8 cellular contexts compared by ENCODE assay signal in the genomic region with DNA sequence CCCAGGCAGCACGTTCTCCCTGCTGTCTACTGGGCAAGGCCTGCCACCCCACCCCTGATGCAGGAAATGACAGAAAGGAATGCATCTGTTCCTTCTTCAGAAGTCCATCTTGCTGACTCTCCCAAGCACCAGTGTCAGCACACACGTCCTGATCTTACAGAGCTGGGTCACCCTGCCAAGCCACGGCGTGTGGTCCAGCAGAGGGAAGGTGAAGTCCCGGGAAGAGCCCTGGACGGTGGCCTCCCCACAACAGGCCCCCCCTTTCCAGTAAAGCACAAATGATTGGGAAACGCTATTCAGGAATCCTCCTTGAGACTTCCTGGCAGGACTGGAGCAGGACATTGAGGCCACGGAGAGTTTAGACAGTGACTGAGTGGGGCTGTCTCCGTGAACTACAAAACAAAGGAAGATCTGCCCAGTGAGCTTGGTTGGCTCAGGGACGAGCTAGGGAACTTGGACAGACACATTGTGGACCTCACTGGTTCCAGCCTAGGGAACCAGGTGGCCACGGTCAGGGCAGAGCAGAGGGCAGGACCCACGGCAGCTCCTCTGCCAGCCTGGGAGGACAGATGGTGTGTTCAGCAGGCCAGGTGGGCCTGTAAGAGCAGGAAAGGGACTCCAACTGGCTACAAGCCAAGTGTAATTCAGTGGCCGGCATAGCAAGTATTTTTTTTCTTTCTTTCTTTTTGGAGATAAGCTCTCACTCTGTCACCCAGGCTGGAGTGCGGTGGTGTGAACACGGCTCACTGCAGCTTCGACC. TPM values are rescaled to one million over a fixed set of nuclear protein-coding genes. Genes with fewer than 3 reads are reported as not detected.
DNase-seq lines count a peak whose midpoint lies in the region; ATAC-seq, FAIRE-seq and TF ChIP-seq lines count a peak whose summit lies in the region.

No MANE protein-coding gene starts in this region.

- H3K4me1 ChIP-seq in Peyer's patch: peaks cover under 1 to 74% (median 21%) of the 10 kb centered on the region in 4 donors

- H3K27me3 ChIP-seq in Peyer's patch: no peaks in the 10 kb centered on the region

- no peak for TF ChIP-seq CTCF in Peyer's patch (IDR thresholded peaks at IDR 0.05)
- no peak for TF ChIP-seq CTCF in omental fat pad (IDR thresholded peaks at IDR 0.05)
- no peak for TF ChIP-seq CTCF in D721Med (IDR thresholded peaks at IDR 0.05; ENCODE audit: insufficient read depth, missing control alignments)

- peak; percentile 96 for DNase-seq in G401 (ENCODE audit: low spot score)
- peak in 1 of 3 donors; percentile 80 for DNase-seq in Peyer's patch
- no peak for DNase-seq in epithelial cell of prostate (ENCODE audit: low read depth, low spot score)
- no peak for DNase-seq in omental fat pad (ENCODE audit: low spot score)
- no peak for DNase-seq in pons (ENCODE audit: low spot score)
- DNase-seq in HuH-7.5 (ENCODE audit: low spot score): no peak
- no peak for DNase-seq in D721Med (ENCODE audit: insufficient read length, low spot score)

- ATAC-seq in omental fat pad (ENCODE audit: low FRiP score): peak; percentile 63
- ATAC-seq in GM19351 (IDR thresholded peaks at IDR 0.05; ENCODE audit: unreplicated experiment): no peak

- H3K9me3 ChIP-seq in Peyer's patch: no peaks in the 10 kb centered on the region

- no peak for TF ChIP-seq POLR2A in Peyer's patch (IDR thresholded peaks at IDR 0.05)

- no peak for FAIRE-seq in D721Med (lab: Jason Lieb, UNC)

- H3K27ac ChIP-seq in Peyer's patch: peak overlapping the region; percentile 56 to 85 (median 78)
- H3K27ac ChIP-seq in epithelial cell of prostate: peak overlapping the region; percentile 65

- H3K4me3 ChIP-seq in Peyer's patch: no peak overlapping the region

- in situ Hi-C loops in G401 (cut with HindIII; ENCODE audit: low sequenced_read_pairs): no loop called here

- H3K36me3 ChIP-seq in Peyer's patch: no peaks in the 10 kb centered on the region

RNA-seq across cellular contexts. Expression of a gene that starts 41.7 kb away (rescaled TPM):
- total RNA-seq in G401 (2014; rRNA removed; shearing (Covaris generic)): 15.9 and 16.0 TPM in 2 replicates
- total RNA-seq in Peyer's patch (10 to 100 TPM; 18.9 to 49.5 (median 34.2) TPM), omental fat pad (10 to 100 TPM; 18.1 to 43.1 (median 24.8) TPM)

RNA-seq across cellular contexts. Expression of a gene that starts 42.2 kb away (rescaled TPM):
- total RNA-seq in G401 (2014; rRNA removed; shearing (Covaris generic)): 251 and 359 TPM in 2 replicates
- total RNA-seq in Peyer's patch (10 to 100 TPM in 3 of 4 donors, 1 to 10 TPM in 1; 5.3 to 26.4 (median 14.0) TPM), omental fat pad (10 to 100 TPM; 20.0 to 36.7 (median 29.8) TPM)
